Comparison of ENCODE assay signal across 8 cellular contexts in genomic region chr1:87334351-87335174, GRCh38. TPM values are rescaled to one million over a fixed set of nuclear protein-coding genes. Genes with fewer than 3 reads are reported as not detected.
DNase-seq lines count a peak whose midpoint lies in the region; ATAC-seq and TF ChIP-seq lines count a peak whose summit lies in the region.

No MANE protein-coding gene starts in this region.

- H4K5ac ChIP-seq in mesendoderm (ENCODE audit: low read length): no peak overlapping the region

- peak in 1 of 5 experiments; percentile 9 for TF ChIP-seq CTCF in transverse colon (IDR thresholded peaks at IDR 0.05)

- H2BK15ac ChIP-seq in mesendoderm (replicated peaks; ENCODE audit: low read depth): no peak overlapping the region

- H3K4me3 ChIP-seq in GM08714 (ENCODE audit: low read length) (peak overlapping the region; percentile 60), SJSA1 (peak overlapping the region; percentile 55), mesendoderm (ENCODE audit: low read length) (peak overlapping the region; percentile 44), transverse colon (peak overlapping the region; percentile 57 to 78 (median 68))

- no peak overlapping the region for H4K8ac ChIP-seq in mesendoderm (ENCODE audit: low read depth, low read length)

- peak overlapping the region; percentile 72 for H3K9ac ChIP-seq in mesendoderm (ENCODE audit: low read length)

- no peak for TF ChIP-seq POLR2A in transverse colon (IDR thresholded peaks at IDR 0.05)

- peak overlapping the region; percentile 79 for H3K27ac ChIP-seq in SJSA1
- peak overlapping the region; percentile 55 for H3K27ac ChIP-seq in mesendoderm (ENCODE audit: low read depth, low read length)
- H3K27ac ChIP-seq in transverse colon: peak overlapping the region; percentile 98 to 99 (median 99)

- H3K4me2 ChIP-seq in mesendoderm (ENCODE audit: low read length): peak overlapping the region; percentile 47

- H3K4me1 ChIP-seq in SJSA1 (replicated peaks) (peaks cover 53% of the 10 kb centered on the region), mesendoderm (ENCODE audit: control insufficient read depth, low read depth, low read length) (peaks cover 10% of the 10 kb centered on the region), transverse colon (peaks cover 13 to 62% (median 30%) of the 10 kb centered on the region in 4 donors)

- no peak overlapping the region for H2BK5ac ChIP-seq in mesendoderm (ENCODE audit: low read length)

- peak overlapping the region; percentile 65 for H3K4ac ChIP-seq in mesendoderm (ENCODE audit: low read depth, low read length)

- no CpG with 5 or more reads among the region's 28 CpGs for WGBS in mesendoderm (ENCODE audit: extremely low coverage, insufficient coverage, low lambda C conversion rate)
- 7 to 25% methylated on average over 3 to 28 of the region's 28 CpGs for WGBS in transverse colon (ENCODE audit: low coverage in 1 of 2), 2 donors

- DNase-seq in SJSA1 (ENCODE audit: low read depth in 1 of 2, low spot score in 2 of 2): peak; percentile 42 to 59
- DNase-seq in ecto neural progenitor cell (ENCODE audit: low spot score): peak; percentile 66
- peak; percentile 88 for DNase-seq in mesendoderm
- peak; percentile 16 for DNase-seq in transverse colon
- no peak for DNase-seq in GM19240 (ENCODE audit: insufficient read length, low spot score)

- peak; percentile 2 for ATAC-seq in HG02763 (IDR thresholded peaks at IDR 0.05; ENCODE audit: unreplicated experiment)
- ATAC-seq in HG02973 (IDR thresholded peaks at IDR 0.05; ENCODE audit: unreplicated experiment): no peak

- H3K79me2 ChIP-seq in mesendoderm (ENCODE audit: control insufficient read depth, insufficient read depth, low read length): peaks cover 41% of the 10 kb centered on the region

- no peaks in the 10 kb centered on the region for H3K27me3 ChIP-seq in SJSA1 (replicated peaks)
- H3K27me3 ChIP-seq in mesendoderm (ENCODE audit: insufficient read depth, low read length, poor library complexity): no peaks in the 10 kb centered on the region
- no peaks in the 10 kb centered on the region for H3K27me3 ChIP-seq in transverse colon

- in situ Hi-C loops in transverse colon (cut with MboI; ENCODE audit: low pct_ligation_motif_present in 1 of 4, low pct_unique_long_range_greater_than_20kb in 1 of 4, low sequenced_read_pairs in 3 of 4): no loop called here

- H2BK120ac ChIP-seq in mesendoderm (ENCODE audit: low read depth, low read length): peak overlapping the region; percentile 89

- peak overlapping the region; percentile 84 for H3K56ac ChIP-seq in mesendoderm (ENCODE audit: low read length)

- H3K9me3 ChIP-seq in SJSA1 (replicated peaks) (no peaks in the 10 kb centered on the region), transverse colon (no peaks in the 10 kb centered on the region)

- peak overlapping the region; percentile 99 for H3K18ac ChIP-seq in mesendoderm (ENCODE audit: low read length)

- H3K23ac ChIP-seq in mesendoderm (ENCODE audit: low read length): no peak overlapping the region

- no peak for TF ChIP-seq EP300 in transverse colon (IDR thresholded peaks at IDR 0.05; ENCODE audit: low read depth)

- H2AK5ac ChIP-seq in mesendoderm (ENCODE audit: low read length): no peak overlapping the region

- H3K79me1 ChIP-seq in mesendoderm (ENCODE audit: low read length): peaks cover 8% of the 10 kb centered on the region

- H3K36me3 ChIP-seq in SJSA1 (peaks cover 28% of the 10 kb centered on the region), mesendoderm (ENCODE audit: control insufficient read depth, insufficient read depth, low read length) (peaks cover under 1% of the 10 kb centered on the region), transverse colon (peaks cover 0 to 4% (median 0%) of the 10 kb centered on the region in 4 donors)

- intact Hi-C loops in transverse colon (cut with DNase I; ENCODE audit: low total_unique reads): loop anchor here (10.0 kb wide), 1 partner anchor 350 kb away; no protein-coding TSS in a partner anchor

RNA-seq across cellular contexts. Expression of gene LMO4, which starts 5.9 kb away (rescaled TPM):
- total RNA-seq in SJSA1 (2014; rRNA removed; shearing (Covaris generic)): 22.7 and 70.5 TPM in 2 replicates
- polyA plus RNA-seq in mesendoderm (2013, experiment 1 of 2): 68.6 TPM
- 70.1 TPM for polyA plus RNA-seq in mesendoderm (2013, experiment 2 of 2)
- 10 to 100 TPM in 3 of 4 donors, 1 to 10 TPM in 1; 8.4 to 22.4 (median 16.4) TPM for total RNA-seq in transverse colon
